In genomic region chr2:237674731-237675276, GRCh38 we compare ENCODE assay signal across 7 cellular contexts. TPM values are rescaled to one million over a fixed set of nuclear protein-coding genes. Genes with fewer than 3 reads are reported as not detected.
DNase-seq lines count a peak whose midpoint lies in the region; ATAC-seq, FAIRE-seq and TF ChIP-seq lines count a peak whose summit lies in the region.

No MANE protein-coding gene starts in this region.

- POLR2A ChIA-PET in endothelial cell of umbilical vein (lab: Charles Lee): interaction anchor here (1.6 kb wide), 1 partner anchor 12 kb away, joined by 6 read pairs; no protein-coding TSS in a partner anchor

- CTCF ChIA-PET in endothelial cell of umbilical vein (lab: Charles Lee): interaction anchor here (1.1 to 7.8 kb wide), 16 partner anchors 10 to 162 kb away, joined by 3 to 207 read pairs (median 16); no protein-coding TSS in a partner anchor

- DNase-seq in NCI-H774 (lab: John Stamatoyannopoulos, UW): peak; percentile 72
- peak; percentile 68 to 70 for DNase-seq in activated CD8-positive, alpha-beta memory T cell treated with anti-CD3 and anti-CD28 coated beads for 1 hour (ENCODE audit: extremely low read depth in 1 of 2, low read depth in 1 of 2)
- DNase-seq in endothelial cell of umbilical vein (ENCODE audit: low read depth, low spot score): peak; percentile 96
- DNase-seq in stimulated activated CD8-positive, alpha-beta memory T cell treated with anti-CD3 and anti-CD28 coated beads, Interleukin-7, amount 100 ng/mL, for 48 hours (ENCODE audit: extremely low read depth in 1 of 2, low read depth in 1 of 2): peak; percentile 58 to 69

- H3K27ac ChIP-seq in endothelial cell of umbilical vein (ENCODE audit: insufficient read depth, low read depth, low read length): peak overlapping the region; percentile 96

- dilution Hi-C loops in endothelial cell of umbilical vein (cut with MboI; ENCODE audit: extremely low pct_ligation_motif_present, low sequenced_read_pairs): no loop called here

- peak; percentile 45 for TF ChIP-seq POLR2A in endothelial cell of umbilical vein (IDR thresholded peaks at IDR 0.05; ENCODE audit: low read depth, low read length)

- peak overlapping the region; percentile 71 for H3K4me2 ChIP-seq in endothelial cell of umbilical vein (ENCODE audit: insufficient read depth, low read length)

- H3K79me2 ChIP-seq in endothelial cell of umbilical vein (ENCODE audit: control insufficient read depth, insufficient read depth, low read length): no peaks in the 10 kb centered on the region

- H3K27me3 ChIP-seq in endothelial cell of umbilical vein (ENCODE audit: control insufficient read depth in 2 of 2, insufficient read depth in 2 of 2, low read length in 2 of 2) (no peaks in the 10 kb centered on the region), mucosa of stomach (ENCODE audit: control insufficient read depth, insufficient read depth, low read length) (no peaks in the 10 kb centered on the region)

- H3K9me1 ChIP-seq in endothelial cell of umbilical vein (replicated peaks; ENCODE audit: control insufficient read depth, extremely low read depth, insufficient read depth, low read length): no peaks in the 10 kb centered on the region

- no TSS peak for BruUV-seq in endothelial cell of umbilical vein (replicated peaks; lab: Mats Ljungman, UMichigan)

- intact Hi-C loops in endothelial cell of umbilical vein (cut with micrococcal nuclease): loop anchor here (1.0 to 10.0 kb wide), 7 partner anchors 12 to 580 kb away; partner anchors contain the start of gene HES6

- peak; percentile 88 for FAIRE-seq in endothelial cell of umbilical vein (lab: Jason Lieb, UNC)

- H3K36me3 ChIP-seq in endothelial cell of umbilical vein (ENCODE audit: control insufficient read depth in 2 of 2, extremely low read depth in 1 of 2, insufficient read depth in 2 of 2, low read length in 2 of 2) (no peaks in the 10 kb centered on the region), mucosa of stomach (ENCODE audit: control insufficient read depth, insufficient read depth, low read length) (no peaks in the 10 kb centered on the region)

- no peak for TF ChIP-seq CTCF in endothelial cell of umbilical vein (IDR thresholded peaks at IDR 0.05; ENCODE audit: extremely low read depth in 1 of 2, insufficient read depth in 1 of 2, low read depth in 1 of 2, low read length in 2 of 2)

- peaks cover 56% of the 10 kb centered on the region for H3K4me1 ChIP-seq in endothelial cell of umbilical vein (ENCODE audit: control insufficient read depth, extremely low read depth, insufficient read depth, low read length)
- peaks cover 35% of the 10 kb centered on the region for H3K4me1 ChIP-seq in mucosa of stomach (ENCODE audit: control insufficient read depth, insufficient read depth, low read length)

- peak; percentile 82 for ATAC-seq in GM18870 (IDR thresholded peaks at IDR 0.05; ENCODE audit: unreplicated experiment)
- peak; percentile 85 for ATAC-seq in HG03039 (IDR thresholded peaks at IDR 0.05; ENCODE audit: unreplicated experiment)

- H2AFZ ChIP-seq in endothelial cell of umbilical vein (ENCODE audit: low read depth, low read length): no peak overlapping the region

- H4K20me1 ChIP-seq in endothelial cell of umbilical vein (replicated peaks; ENCODE audit: control insufficient read depth, extremely low read depth, insufficient read depth, low read length): no peaks in the 10 kb centered on the region

- peak overlapping the region; percentile 89 for H3K9ac ChIP-seq in endothelial cell of umbilical vein (replicated peaks; ENCODE audit: extremely low read depth, insufficient read depth, low read length)
- H3K9ac ChIP-seq in mucosa of stomach (ENCODE audit: low read length): peak overlapping the region; percentile 46

- no peaks in the 10 kb centered on the region for H3K9me3 ChIP-seq in endothelial cell of umbilical vein (replicated peaks; ENCODE audit: control insufficient read depth, insufficient read depth, low read length)
- H3K9me3 ChIP-seq in mucosa of stomach (ENCODE audit: control insufficient read depth, low read length): no peaks in the 10 kb centered on the region

- peak overlapping the region in 2 of 3 experiments; percentile 12 to 16 for H3K4me3 ChIP-seq in endothelial cell of umbilical vein (replicated peaks in 1 of 3; ENCODE audit: insufficient read depth in 1 of 3, low read depth in 1 of 3, low read length in 3 of 3)
- H3K4me3 ChIP-seq in mucosa of stomach (ENCODE audit: low read length): no peak overlapping the region

TF ChIP-seq in endothelial cell of umbilical vein, 7 proteins besides CTCF, POLR2A, EP300 and RAD21:
- TF ChIP-seq JUN (IDR thresholded peaks at IDR 0.05; ENCODE audit: borderline replicate concordance, insufficient read depth, insufficient read length, low read depth) (peak; percentile 20), MAX (IDR thresholded peaks at IDR 0.05; ENCODE audit: insufficient read depth, insufficient read length) (peak; percentile 86), FOS (IDR thresholded peaks at IDR 0.05; ENCODE audit: borderline replicate concordance, insufficient read depth, low read length) (no peak), POLR2AphosphoS5 (IDR thresholded peaks at IDR 0.05; ENCODE audit: insufficient read depth, low read depth, low read length) (peak; percentile 78), MYC (IDR thresholded peaks at IDR 0.05; ENCODE audit: low read depth, low read length) (peak; percentile 87), GATA2 (IDR thresholded peaks at IDR 0.05; ENCODE audit: insufficient read depth, insufficient read length, low read depth, low read length) (no peak), EZH2 (IDR thresholded peaks at IDR 0.05; ENCODE audit: borderline replicate concordance, low read depth, low read length, severe bottlenecking) (no peak)

RNA-seq across cellular contexts. Expression of gene LRRFIP1, which starts 47.4 kb away (rescaled TPM):
- total RNA-seq in endothelial cell of umbilical vein: 162 and 179 TPM in 2 replicates
- 29.4 and 39.2 TPM in 2 replicates for polyA plus RNA-seq in endothelial cell of umbilical vein
- 58.3 and 61.7 TPM in 2 replicates for polyA plus RNA-seq in endothelial cell of umbilical vein (2011; cell fraction: cytosol; rRNA removed)
- 115 and 146 TPM in 2 replicates for polyA plus RNA-seq in endothelial cell of umbilical vein (2011; cell fraction: nucleus; rRNA removed)
- polyA plus RNA-seq in endothelial cell of umbilical vein (2012): 111 and 127 TPM in 2 replicates
- 59.4 and 60.0 TPM in 2 replicates for polyA minus RNA-seq in endothelial cell of umbilical vein
- 19.9 TPM for polyA minus RNA-seq in endothelial cell of umbilical vein (2011; cell fraction: cytosol; rRNA and poly(A)+ RNA removed)
- 105 and 131 TPM in 2 replicates for polyA minus RNA-seq in endothelial cell of umbilical vein (2011; cell fraction: nucleus; rRNA and poly(A)+ RNA removed)
